Comparison of ENCODE assay signal across 23 cellular contexts in the genomic region with DNA sequence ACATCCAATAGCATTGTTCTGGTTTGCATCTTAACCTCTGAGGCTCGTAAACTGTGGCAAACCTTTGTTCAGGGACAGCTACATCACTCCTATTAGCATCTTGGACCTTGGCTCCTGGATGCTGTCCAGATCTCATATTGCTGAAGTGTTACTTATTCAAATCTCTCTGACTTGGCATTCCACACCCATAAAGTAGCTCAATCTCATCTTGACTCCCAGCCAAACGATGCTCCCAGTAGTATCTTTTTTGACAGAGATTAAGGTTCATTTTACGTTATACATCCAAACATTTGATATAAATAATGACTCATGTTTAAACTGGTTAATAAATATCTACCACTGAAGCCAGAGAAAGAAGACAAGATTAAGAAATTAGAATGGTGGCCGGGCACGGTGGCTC. TPM values are rescaled to one million over a fixed set of nuclear protein-coding genes. Genes with fewer than 3 reads are reported as not detected.
"Had no signal": no experiment of that assay in that cellular context is flagged by ENCODE, and none has a peak within 500 bp of the region (broad histone marks: within the 10 kb centered on the region; RNA-seq: fewer than 3 reads in every experiment).

No MANE protein-coding gene starts in this region.

- H3K4me3 ChIP-seq: esophagus muscularis mucosa, psoas muscle had no signal

- H3K27me3 Mint-ChIP-seq: activated CD8-positive, alpha-beta memory T cell treated with anti-CD3 and anti-CD28 coated beads, Interleukin-2, amount 10 ng/mL, durations not matched to agents 7 days and 5 days; activated naive CD8-positive, alpha-beta T cell; activated T-cell treated with anti-CD3 and anti-CD28 coated beads, Interleukin-2, amount 50 U/mL, for 24 hours; natural killer cell treated with Interleukin-12 subunit alpha and Interleukin-12 subunit beta and Interleukin-15 and Interleukin-18, amount 100 ng/mL, for 72 hours had no signal

- DNase-seq: activated CD4-positive, alpha-beta T cell treated with anti-CD3 and anti-CD28 coated beads, Interleukin-2, amount 50 U/mL, for 48 hours; activated CD4-positive, CD25-positive, alpha-beta regulatory T cell treated with anti-CD3 and anti-CD28 coated beads, Interleukin-2, amount 50 U/mL, for 72 hours; activated CD8-positive, alpha-beta memory T cell treated with anti-CD3 and anti-CD28 coated beads, Interleukin-2, amount 10 ng/mL, durations not matched to agents 7 days and 5 days; activated gamma-delta T cell; activated T-cell treated with anti-CD3 and anti-CD28 coated beads, Interleukin-2, amount 50 U/mL, for 24 hours; brain microvascular endothelial cell; cerebellar nuclear complex; glutamatergic neuron; immature natural killer cell; psoas muscle; stimulated activated CD4-positive, alpha-beta T cell treated with anti-CD3 and anti-CD28 coated beads, Interleukin-12 subunit alpha, Interleukin-12 subunit beta, amount 100 ng/mL, for 4 hours; stimulated activated CD4-positive, alpha-beta T cell treated with anti-CD3 and anti-CD28 coated beads, Interleukin-2, amount 100 ng/mL, for 48 hours; stimulated activated naive CD4-positive, alpha-beta T cell treated with Interleukin-2 at 50 U/mL for 16 hours had no signal

- ATAC-seq: activated CD8-positive, alpha-beta memory T cell treated with anti-CD3 and anti-CD28 coated beads, Interleukin-2, amount 10 ng/mL, durations not matched to agents 7 days and 5 days; left lobe of liver; natural killer cell treated with Interleukin-12 subunit alpha and Interleukin-12 subunit beta and Interleukin-15 and Interleukin-18, amount 100 ng/mL, for 72 hours; psoas muscle; sciatic nerve had no signal

- H3K4me3 Mint-ChIP-seq: activated CD8-positive, alpha-beta memory T cell treated with anti-CD3 and anti-CD28 coated beads, Interleukin-2, amount 10 ng/mL, durations not matched to agents 7 days and 5 days; activated naive CD8-positive, alpha-beta T cell; activated T-cell treated with anti-CD3 and anti-CD28 coated beads, Interleukin-2, amount 50 U/mL, for 24 hours; immature natural killer cell; natural killer cell treated with Interleukin-12 subunit alpha and Interleukin-12 subunit beta and Interleukin-15 and Interleukin-18, amount 100 ng/mL, for 72 hours had no signal

- H3K36me3 ChIP-seq: brain microvascular endothelial cell, esophagus muscularis mucosa had no signal

- H3K9me3 Mint-ChIP-seq: immature natural killer cell; natural killer cell treated with Interleukin-12 subunit alpha and Interleukin-12 subunit beta and Interleukin-15 and Interleukin-18, amount 100 ng/mL, for 72 hours had no signal

- FAIRE-seq: endometrium had no signal

- H3K9me3 ChIP-seq: esophagus muscularis mucosa, psoas muscle had no signal

- H3K27ac Mint-ChIP-seq: activated CD8-positive, alpha-beta memory T cell treated with anti-CD3 and anti-CD28 coated beads, Interleukin-2, amount 10 ng/mL, durations not matched to agents 7 days and 5 days; activated naive CD8-positive, alpha-beta T cell; activated T-cell treated with anti-CD3 and anti-CD28 coated beads, Interleukin-2, amount 50 U/mL, for 24 hours; natural killer cell treated with Interleukin-12 subunit alpha and Interleukin-12 subunit beta and Interleukin-15 and Interleukin-18, amount 100 ng/mL, for 72 hours had no signal

- H3K27me3 ChIP-seq: brain microvascular endothelial cell, esophagus muscularis mucosa had no signal

- H3K27ac ChIP-seq: brain microvascular endothelial cell, esophagus muscularis mucosa, psoas muscle had no signal

RNA-seq across cellular contexts. Expression of a gene that starts 6.2 kb away (rescaled TPM):
- total RNA-seq: activated CD8-positive, alpha-beta memory T cell treated with anti-CD3 and anti-CD28 coated beads, Interleukin-2, amount 10 ng/mL, durations not matched to agents 7 days and 5 days; dermis microvascular lymphatic vessel endothelial cell; esophagus muscularis mucosa; left lobe of liver; omental fat pad; psoas muscle; T-helper 2 cell treated with Interferon-gamma antibody and Interleukin-4, amounts not matched to agents 100 ng/mL and 5 ng/mL, for 36 hours; urinary bladder had no signal
- polyA plus RNA-seq: immature natural killer cell, psoas muscle, urinary bladder had no signal
